25 cellular contexts compared by ENCODE assay signal in genomic region chr19:31148671-31149070, GRCh38.
"Had no signal": no experiment of that assay in that cellular context is flagged by ENCODE, and none has a peak within 500 bp of the region (broad histone marks: within the 10 kb centered on the region; RNA-seq: fewer than 3 reads in every experiment).

No MANE protein-coding gene starts in this region.

- H2AFZ ChIP-seq: neural progenitor cell had no signal

- H3K27ac ChIP-seq: neural progenitor cell, pancreas, prostate gland, right lobe of liver, sigmoid colon, skin epidermis, spleen, stomach, thoracic aorta, tibial artery, transverse colon, upper lobe of right lung, vagina had no signal

- ATAC-seq: naive thymus-derived CD4-positive, alpha-beta T cell; natural killer cell; pancreas; right cardiac atrium; right lobe of liver; stimulated activated naive B cell treated with anti-CD40 and anti-IgM and Interleukin-4, amounts not matched to agents 10 μg/mL and 1 μg/mL and 100 μg/mL, for 72 hours; upper lobe of right lung had no signal

- H3K4me1 ChIP-seq: neural progenitor cell, pancreas, prostate gland, right lobe of liver, spleen, stomach, transverse colon, upper lobe of right lung, vagina had no signal

- H3K36me3 ChIP-seq: neural progenitor cell, pancreas, prostate gland, right lobe of liver, sigmoid colon, spleen, stomach, thoracic aorta, tibial artery, transverse colon, upper lobe of right lung, vagina had no signal

- H3K9me3 ChIP-seq: pancreas, prostate gland, right lobe of liver, sigmoid colon, spleen, stomach, thoracic aorta, tibial artery, transverse colon, upper lobe of right lung, vagina had no signal

- DNase-seq: naive thymus-derived CD4-positive, alpha-beta T cell; natural killer cell; pancreas; retina; right cardiac atrium; right lobe of liver; sigmoid colon; spleen; stimulated activated CD4-positive, alpha-beta T cell treated with anti-CD3 and anti-CD28 coated beads, Interleukin-12 subunit alpha, Interleukin-12 subunit beta, amount 100 ng/mL, for 4 hours; stimulated activated CD4-positive, alpha-beta T cell treated with anti-CD3 and anti-CD28 coated beads, Interleukin-1b, Interleukin-23, amount 100 ng/mL, for 48 hours; stimulated activated CD4-positive, alpha-beta T cell treated with anti-CD3 and anti-CD28 coated beads, Interleukin-4, amount 100 ng/mL, for 1 hour; stimulated activated CD4-positive, alpha-beta T cell treated with anti-CD3 and anti-CD28 coated beads, Interleukin-4, amount 100 ng/mL, for 4 hours; stimulated activated CD8-positive, alpha-beta memory T cell treated with anti-CD3 and anti-CD28 coated beads, Interleukin-4, amount 100 ng/mL, for 48 hours; stimulated activated naive B cell treated with anti-CD40 and anti-IgM and Interleukin-4, amounts not matched to agents 10 μg/mL and 1 μg/mL and 100 μg/mL, for 72 hours; stimulated activated naive CD4-positive, alpha-beta T cell treated with Interleukin-2 at 50 U/mL for 16 hours; stomach; tibial artery; transverse colon; upper lobe of right lung had no signal

- H3K4me3 ChIP-seq: neural progenitor cell, pancreas, prostate gland, right lobe of liver, sigmoid colon, skin epidermis, smooth muscle cell, spleen, stomach, thoracic aorta, tibial artery, transverse colon, upper lobe of right lung, vagina had no signal

- H3K27me3 ChIP-seq: neural progenitor cell, pancreas, right lobe of liver, sigmoid colon, spleen, stomach, tibial artery, transverse colon, upper lobe of right lung, vagina had no signal

- H3K4me2 ChIP-seq: neural progenitor cell, smooth muscle cell had no signal

- H3K9ac ChIP-seq: neural progenitor cell had no signal
